15 cellular contexts compared by ENCODE assay signal in the genomic region with DNA sequence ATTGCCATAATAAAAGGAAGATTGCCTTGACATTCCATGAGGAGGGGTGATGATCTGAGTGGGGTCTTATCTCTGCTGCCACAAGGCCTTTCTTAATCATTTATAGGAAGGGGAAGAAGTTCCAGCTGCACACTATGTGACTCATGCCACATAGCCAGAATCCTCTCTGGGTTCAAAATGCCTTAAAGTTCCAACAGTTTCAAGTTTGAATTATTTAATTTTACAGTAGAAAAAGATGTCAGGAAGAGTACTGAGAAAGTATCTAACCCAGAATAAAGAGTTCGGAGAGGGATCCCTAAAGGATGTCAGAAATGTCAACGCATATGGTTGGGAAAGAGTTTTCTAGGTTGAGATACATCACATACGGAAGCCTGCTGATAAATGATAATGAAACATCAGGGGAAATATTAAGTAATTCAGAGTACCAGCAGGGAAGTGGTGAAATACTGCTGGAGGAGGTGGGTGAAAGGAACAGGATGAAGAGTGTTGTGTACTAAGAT.
"Had no signal": no experiment of that assay in that cellular context is flagged by ENCODE, and none has a peak within 500 bp of the region (broad histone marks: within the 10 kb centered on the region; RNA-seq: fewer than 3 reads in every experiment).

No MANE protein-coding gene starts in this region.

- H3K4me3 Mint-ChIP-seq: activated CD4-positive, alpha-beta T cell treated with anti-CD3 and anti-CD28 coated beads, Interleukin-2, amount 10 ng/mL, durations not matched to agents 7 days and 5 days; dendritic cell treated with granulocyte-macrophage colony-stimulating factor and Interleukin-4, amounts not matched to agents 40 ng/mL and 50 ng/mL, for 4 days; naive thymus-derived CD8-positive, alpha-beta T cell; T-cell had no signal

- H3K4me3 ChIP-seq: adrenal gland, right lobe of liver had no signal

- H3K27me3 Mint-ChIP-seq: activated CD4-positive, alpha-beta T cell treated with anti-CD3 and anti-CD28 coated beads, Interleukin-2, amount 10 ng/mL, durations not matched to agents 7 days and 5 days; dendritic cell treated with granulocyte-macrophage colony-stimulating factor and Interleukin-4, amounts not matched to agents 40 ng/mL and 50 ng/mL, for 4 days; naive thymus-derived CD8-positive, alpha-beta T cell; T-cell had no signal

- ATAC-seq: left colon; naive thymus-derived CD8-positive, alpha-beta T cell; right lobe of liver; T-cell had no signal

- H3K36me3 Mint-ChIP-seq: naive thymus-derived CD8-positive, alpha-beta T cell; T-cell had no signal

- H3K27ac Mint-ChIP-seq: activated CD4-positive, alpha-beta T cell treated with anti-CD3 and anti-CD28 coated beads, Interleukin-2, amount 10 ng/mL, durations not matched to agents 7 days and 5 days; activated T-helper 2 cell treated with anti-CD3 and anti-CD28 coated beads, Interferon-gamma antibody, Interleukin-2, Interleukin-4, amounts not matched to agents 10 μg/mL and 5 μg/mL and 100 μg/mL, durations not matched to agents 14 hours and 24 hours and 36 hours; dendritic cell treated with granulocyte-macrophage colony-stimulating factor and Interleukin-4, amounts not matched to agents 40 ng/mL and 50 ng/mL, for 4 days; naive thymus-derived CD8-positive, alpha-beta T cell; T-cell had no signal

- H3K27ac ChIP-seq: adrenal gland, right lobe of liver had no signal

- H3K27me3 ChIP-seq: adrenal gland, right lobe of liver had no signal

- H3K4me1 ChIP-seq: adrenal gland, right lobe of liver had no signal

- DNase-seq: activated CD4-positive, alpha-beta T cell treated with anti-CD3 and anti-CD28 coated beads, Interleukin-2, amount 10 ng/mL, durations not matched to agents 7 days and 5 days; activated CD4-positive, CD25-positive, alpha-beta regulatory T cell; activated naive CD4-positive, alpha-beta T cell treated with anti-CD3 and anti-CD28 coated beads, Interleukin-2, amount 50 U/mL, for 16 hours; adrenal gland; cerebellar nuclear complex; left colon; mammary epithelial cell; naive thymus-derived CD8-positive, alpha-beta T cell; nucleus accumbens; right lobe of liver; stimulated activated naive CD4-positive, alpha-beta T cell treated with Interleukin-2 at 50 U/mL for 16 hours; trophoblast cell had no signal

- H3K36me3 ChIP-seq: adrenal gland, right lobe of liver had no signal

- H3K4me1 Mint-ChIP-seq: activated CD4-positive, alpha-beta T cell treated with anti-CD3 and anti-CD28 coated beads, Interleukin-2, amount 10 ng/mL, durations not matched to agents 7 days and 5 days; naive thymus-derived CD8-positive, alpha-beta T cell; T-cell had no signal

- H3K9me3 ChIP-seq: adrenal gland, right lobe of liver had no signal
